Comparison of ENCODE assay signal across 9 cellular contexts in genomic region chr3:38646630-38647029, GRCh38. TPM values are rescaled to one million over a fixed set of nuclear protein-coding genes. Genes with fewer than 3 reads are reported as not detected.
DNase-seq lines count a peak whose midpoint lies in the region; ATAC-seq and TF ChIP-seq lines count a peak whose summit lies in the region.
"Had no signal": no experiment of that assay in that cellular context is flagged by ENCODE, and none has a peak within 500 bp of the region (broad histone marks: within the 10 kb centered on the region; RNA-seq: fewer than 3 reads in every experiment).

No MANE protein-coding gene starts in this region.

- H3K4me1 ChIP-seq in right atrium auricular region, result peaks cover 0 to 59% of the 10 kb centered on the region in 2 donors
- peaks cover 0 to 25% (median 12%) of the 10 kb centered on the region in 3 donors for H3K4me1 ChIP-seq in gastroesophageal sphincter
- H3K4me1 ChIP-seq in colonic mucosa, result peaks cover 5% of the 10 kb centered on the region

- in situ Hi-C loops in GM13976 (cut with MboI; ENCODE audit: low sequenced_read_pairs, unreplicated experiment), result no loop called here

- no peaks in the 10 kb centered on the region for H3K36me3 ChIP-seq in right atrium auricular region
- H3K36me3 ChIP-seq in gastroesophageal sphincter, result no peaks in the 10 kb centered on the region
- H3K36me3 ChIP-seq in colonic mucosa, result no peaks in the 10 kb centered on the region

- H3K4me3 ChIP-seq in right atrium auricular region (no peak overlapping the region), gastroesophageal sphincter (no peak overlapping the region), colonic mucosa (no peak overlapping the region)

- 89 to 92% methylated on average over 1 to 2 of the region's 3 CpGs for WGBS in gastroesophageal sphincter (ENCODE audit: low coverage in 1 of 2), 2 donors

- no peak for ATAC-seq in gastroesophageal sphincter

- H3K36me3 Mint-ChIP-seq in CD14-positive monocyte, result peaks cover 0 to 2% of the 10 kb centered on the region in 2 donors

- no peak for TF ChIP-seq POLR2A in gastroesophageal sphincter (IDR thresholded peaks at IDR 0.05)

- H3K9me3 ChIP-seq in right atrium auricular region, result no peaks in the 10 kb centered on the region
- no peaks in the 10 kb centered on the region for H3K9me3 ChIP-seq in gastroesophageal sphincter
- no peaks in the 10 kb centered on the region for H3K9me3 ChIP-seq in colonic mucosa

- no peak overlapping the region for H3K9ac ChIP-seq in colonic mucosa (ENCODE audit: low read depth in 2 of 2, low read length in 2 of 2)

- no peak for DNase-seq in CD14-positive monocyte (ENCODE audit: low spot score)
- DNase-seq in GM13976 (ENCODE audit: low spot score), result peak; percentile 63
- peak; percentile 51 for DNase-seq in SKM-1 (lab: John Stamatoyannopoulos, UW; ENCODE audit: unreplicated experiment)
- DNase-seq in right atrium auricular region (ENCODE audit: low spot score), result peak; percentile 51
- DNase-seq in DMS79 (lab: John Stamatoyannopoulos, UW), result no peak
- no peak for DNase-seq in A172 (ENCODE audit: low spot score)
- no peak for DNase-seq in colonic mucosa

- H3K27me3 ChIP-seq in right atrium auricular region, result no peaks in the 10 kb centered on the region
- peaks cover 87% of the 10 kb centered on the region for H3K27me3 ChIP-seq in gastroesophageal sphincter
- peaks cover 12% of the 10 kb centered on the region for H3K27me3 ChIP-seq in colonic mucosa

- H3K4me1 Mint-ChIP-seq in CD14-positive monocyte, result peaks cover 8% of the 10 kb centered on the region

- peaks cover 0 to 7% (median 0%) of the 10 kb centered on the region in 3 donors for H3K27me3 Mint-ChIP-seq in CD14-positive monocyte (ENCODE audit: low read depth in 3 of 3)

- no peak for TF ChIP-seq EP300 in gastroesophageal sphincter (IDR thresholded peaks at IDR 0.05)

- H3K27ac ChIP-seq in right atrium auricular region (peak overlapping the region; percentile 87 to 93), gastroesophageal sphincter (no peak overlapping the region), colonic mucosa (no peak overlapping the region)

- no peak overlapping the region for H3K27ac Mint-ChIP-seq in CD14-positive monocyte
- H3K27ac Mint-ChIP-seq: T-helper 1 cell treated with Interleukin-12 subunit alpha and Interleukin-12 subunit beta and Interleukin-4 antibody, amounts not matched to agents 30 μg/mL and 1 μg/mL, for 36 hours had no signal

- TF ChIP-seq CTCF in CD14-positive monocyte (IDR thresholded peaks at IDR 0.05) (peak; percentile 26), GM13976 (IDR thresholded peaks at IDR 0.05; ENCODE audit: borderline replicate concordance, control extremely low read depth, extremely low read depth, insufficient read depth, missing control alignments) (peak; percentile 49), right atrium auricular region (IDR thresholded peaks at IDR 0.05) (peak in 1 of 2 donors; percentile 25), gastroesophageal sphincter (IDR thresholded peaks at IDR 0.05) (no peak), colonic mucosa (IDR thresholded peaks at IDR 0.05) (no peak)

- H3K9me3 Mint-ChIP-seq in CD14-positive monocyte, result peaks cover 0 to 6% (median 0%) of the 10 kb centered on the region in 7 donors
- H3K9me3 Mint-ChIP-seq: T-helper 1 cell treated with Interleukin-12 subunit alpha and Interleukin-12 subunit beta and Interleukin-4 antibody, amounts not matched to agents 30 μg/mL and 1 μg/mL, for 36 hours had no signal

- intact Hi-C loops in CD14-positive monocyte (cut with micrococcal nuclease) (no loop called here), colonic mucosa (cut with DNase I) (no loop called here)

- H3K4me3 Mint-ChIP-seq in CD14-positive monocyte, result no peak overlapping the region
- H3K4me3 Mint-ChIP-seq: T-helper 1 cell treated with Interleukin-12 subunit alpha and Interleukin-12 subunit beta and Interleukin-4 antibody, amounts not matched to agents 30 μg/mL and 1 μg/mL, for 36 hours had no signal

RNA-seq across cellular contexts. Expression of gene SCN5A, which starts 2.9 kb away (rescaled TPM):
- not detected for polyA plus RNA-seq in CD14-positive monocyte
- 100 to 1,000 TPM; 102 to 118 TPM for total RNA-seq in right atrium auricular region
- 1 to 10 TPM in 1 of 4 donors, under 1 TPM in 2, not detected in 1; 0.50 to 1.7 (median 0.81) TPM for total RNA-seq in gastroesophageal sphincter
- 1.7 and 4.0 TPM in 2 replicates for total RNA-seq in A172 (2014; rRNA removed; shearing (Covaris generic))
- total RNA-seq in colonic mucosa, result under 1 TPM; 0.32 to 0.45 TPM

Comparison
In these comparisons a context has a peak if more than half of its experiments do, and no peak if none do; other contexts are left out.
1. DNase-seq: peak in GM13976 (single experiment), SKM-1 (single experiment) and right atrium auricular region (single experiment); none in CD14-positive monocyte (single experiment), DMS79 (single experiment), A172 (single experiment) and colonic mucosa (single experiment).
2. CTCF ChIP-seq: peak in CD14-positive monocyte (single experiment) and GM13976 (single experiment); none in gastroesophageal sphincter (0 of 4) and colonic mucosa (single experiment).
3. H3K27ac ChIP-seq: peak in right atrium auricular region (2 of 2); none in gastroesophageal sphincter (0 of 4) and colonic mucosa (single experiment).
4. RNA of gene SCN5A, which starts 2.9 kb away (total RNA-seq): 102 to 118 TPM in right atrium auricular region; 1.7 to 4.0 TPM in A172, 0.50 to 1.7 TPM in gastroesophageal sphincter and 0.32 to 0.45 TPM in colonic mucosa; every median in the first group is over 10 times any median in the second.